11 cellular contexts compared by ENCODE assay signal in the genomic region with DNA sequence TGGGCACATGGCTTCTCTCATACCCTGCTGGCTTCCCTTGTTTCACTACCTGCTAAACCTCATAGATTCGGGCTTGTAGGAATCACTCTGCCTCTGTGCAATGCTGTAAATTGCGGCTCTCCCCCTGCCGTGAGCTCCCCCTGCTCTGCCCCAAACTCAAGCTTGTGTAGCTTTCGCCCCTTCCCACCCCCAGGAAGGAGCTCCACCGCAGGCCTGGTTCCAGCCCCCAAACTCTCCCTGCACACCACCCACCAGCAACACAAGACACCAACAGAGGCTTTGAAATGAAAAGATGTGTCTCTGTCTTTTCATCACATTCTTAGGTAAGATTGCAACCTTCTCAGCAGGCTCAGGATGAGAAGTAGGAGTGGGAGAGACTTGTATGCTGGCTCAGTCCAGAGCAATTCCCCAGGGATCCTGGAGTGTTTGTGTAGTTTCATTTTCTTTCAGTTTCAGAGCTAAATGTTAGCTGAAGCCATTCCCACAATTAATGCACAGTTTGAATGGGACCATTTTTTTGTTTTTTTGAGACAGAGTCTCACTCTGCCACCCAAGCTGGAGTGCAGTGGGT. TPM values are rescaled to one million over a fixed set of nuclear protein-coding genes. Genes with fewer than 3 reads are reported as not detected.
DNase-seq lines count a peak whose midpoint lies in the region; ATAC-seq lines count a peak whose summit lies in the region.
"Had no signal": no experiment of that assay in that cellular context is flagged by ENCODE, and none has a peak within 500 bp of the region (broad histone marks: within the 10 kb centered on the region; RNA-seq: fewer than 3 reads in every experiment).

No MANE protein-coding gene starts in this region.

- peaks cover 5% of the 10 kb centered on the region for H3K9me3 ChIP-seq in MG63
- H3K9me3 ChIP-seq: SJSA1 had no signal

- H3K36me3 ChIP-seq in MG63: no peaks in the 10 kb centered on the region
- H3K36me3 ChIP-seq: SJSA1 had no signal

- H3K27me3 ChIP-seq in MG63: peaks cover 27% of the 10 kb centered on the region
- H3K27me3 ChIP-seq: SJSA1 had no signal

- peak overlapping the region; percentile 4 for H3K27ac ChIP-seq in cingulate gyrus (ENCODE audit: low read depth, low read length)
- H3K27ac ChIP-seq: foreskin keratinocyte, SJSA1 had no signal

- ATAC-seq in HG03108 (IDR thresholded peaks at IDR 0.05; ENCODE audit: unreplicated experiment): no peak
- ATAC-seq in HG03571 (IDR thresholded peaks at IDR 0.05; ENCODE audit: unreplicated experiment): no peak
- ATAC-seq: foreskin keratinocyte had no signal

- H3K4me3 ChIP-seq in MG63: no peak overlapping the region
- H3K4me3 ChIP-seq: SJSA1 had no signal

- peak; percentile 45 for DNase-seq in DMS79 (lab: John Stamatoyannopoulos, UW)
- DNase-seq in MG63: peak; percentile 46
- DNase-seq in putamen (ENCODE audit: low spot score): peak; percentile 37
- DNase-seq in iPS-NIHi7 (ENCODE audit: extremely low spot score): no peak
- DNase-seq: activated CD8-positive, alpha-beta memory T cell treated with anti-CD3 and anti-CD28 coated beads for 24 hours; activated gamma-delta T cell treated with Interleukin-2 at 50 U/mL for 16 hours; foreskin keratinocyte had no signal

RNA-seq across cellular contexts. Expression of a gene that starts 14.2 kb away (rescaled TPM):
- total RNA-seq in MG63 (2014; rRNA removed; shearing (Covaris generic); ENCODE audit: low replicate concordance): not detected in 2 replicates

RNA-seq across cellular contexts. Expression of a gene that starts 18.1 kb away (rescaled TPM):
- total RNA-seq in MG63 (2014; rRNA removed; shearing (Covaris generic); ENCODE audit: low replicate concordance): not detected in 2 replicates
- total RNA-seq: foreskin keratinocyte, SJSA1 had no signal

RNA-seq across cellular contexts. Expression of a gene that starts 27.9 kb away (rescaled TPM):
- total RNA-seq in MG63 (2014; rRNA removed; shearing (Covaris generic); ENCODE audit: low replicate concordance): not detected in 2 replicates
- total RNA-seq: foreskin keratinocyte, SJSA1 had no signal
